9 cellular contexts compared by ENCODE assay signal in genomic region chr7:40232242-40232929, GRCh38.
DNase-seq lines count a peak whose midpoint lies in the region; ATAC-seq and TF ChIP-seq lines count a peak whose summit lies in the region.
"Had no signal": no experiment of that assay in that cellular context is flagged by ENCODE, and none has a peak within 500 bp of the region (broad histone marks: within the 10 kb centered on the region; RNA-seq: fewer than 3 reads in every experiment).

No MANE protein-coding gene starts in this region.

- TF ChIP-seq CTCF in C4-2B (conservative IDR thresholded peaks at IDR 0.05), result peak; percentile 81
- peak; percentile 51 to 70 (median 64) for TF ChIP-seq CTCF in gastroesophageal sphincter (IDR thresholded peaks at IDR 0.05)

- H3K9me3 Mint-ChIP-seq in activated T-helper 17 cell treated with anti-CD3 and anti-CD28 coated beads, Interleukin-2, amount 50 U/mL, for 72 hours, result no peaks in the 10 kb centered on the region
- no peaks in the 10 kb centered on the region for H3K9me3 Mint-ChIP-seq in stimulated activated naive B cell treated with anti-CD40 and anti-IgM and Interleukin-4, amounts not matched to agents 10 μg/mL and 1 μg/mL and 100 μg/mL, for 72 hours
- H3K9me3 Mint-ChIP-seq: naive B cell had no signal

- no peak overlapping the region for H3K4me3 Mint-ChIP-seq in activated T-helper 17 cell treated with anti-CD3 and anti-CD28 coated beads, Interleukin-2, amount 50 U/mL, for 72 hours
- H3K4me3 Mint-ChIP-seq in stimulated activated naive B cell treated with anti-CD40 and anti-IgM and Interleukin-4, amounts not matched to agents 10 μg/mL and 1 μg/mL and 100 μg/mL, for 72 hours, result no peak overlapping the region
- H3K4me3 Mint-ChIP-seq: naive B cell had no signal

- H3K27ac Mint-ChIP-seq in activated T-helper 17 cell treated with anti-CD3 and anti-CD28 coated beads, Interleukin-2, amount 50 U/mL, for 72 hours, result no peak overlapping the region
- no peak overlapping the region for H3K27ac Mint-ChIP-seq in stimulated activated naive B cell treated with anti-CD40 and anti-IgM and Interleukin-4, amounts not matched to agents 10 μg/mL and 1 μg/mL and 100 μg/mL, for 72 hours
- H3K27ac Mint-ChIP-seq: naive B cell had no signal

- 15 to 21% methylated on average over 7 of the region's 7 CpGs for WGBS in gastroesophageal sphincter (ENCODE audit: low coverage in 1 of 2), 2 donors

- peak overlapping the region; percentile 58 for H3K9ac ChIP-seq in skeletal muscle satellite cell (ENCODE audit: low read depth, low read length)

- H3K36me3 Mint-ChIP-seq in activated T-helper 17 cell treated with anti-CD3 and anti-CD28 coated beads, Interleukin-2, amount 50 U/mL, for 72 hours (ENCODE audit: low read depth), result no peaks in the 10 kb centered on the region
- H3K36me3 Mint-ChIP-seq in stimulated activated naive B cell treated with anti-CD40 and anti-IgM and Interleukin-4, amounts not matched to agents 10 μg/mL and 1 μg/mL and 100 μg/mL, for 72 hours, result no peaks in the 10 kb centered on the region
- H3K36me3 Mint-ChIP-seq: naive B cell had no signal

- no peaks in the 10 kb centered on the region for H3K4me1 Mint-ChIP-seq in activated T-helper 17 cell treated with anti-CD3 and anti-CD28 coated beads, Interleukin-2, amount 50 U/mL, for 72 hours
- no peaks in the 10 kb centered on the region for H3K4me1 Mint-ChIP-seq in stimulated activated naive B cell treated with anti-CD40 and anti-IgM and Interleukin-4, amounts not matched to agents 10 μg/mL and 1 μg/mL and 100 μg/mL, for 72 hours

- H3K36me3 ChIP-seq in gastroesophageal sphincter, result no peaks in the 10 kb centered on the region
- no peaks in the 10 kb centered on the region for H3K36me3 ChIP-seq in skeletal muscle satellite cell (ENCODE audit: insufficient read depth, low read length)

- no peaks in the 10 kb centered on the region for H3K27me3 Mint-ChIP-seq in activated T-helper 17 cell treated with anti-CD3 and anti-CD28 coated beads, Interleukin-2, amount 50 U/mL, for 72 hours
- no peaks in the 10 kb centered on the region for H3K27me3 Mint-ChIP-seq in stimulated activated naive B cell treated with anti-CD40 and anti-IgM and Interleukin-4, amounts not matched to agents 10 μg/mL and 1 μg/mL and 100 μg/mL, for 72 hours
- H3K27me3 Mint-ChIP-seq: naive B cell had no signal

- H3K27ac ChIP-seq in C4-2B (no peak overlapping the region), gastroesophageal sphincter (peak overlapping the region in 2 of 4 donors; percentile 26 to 57)

- H3K4me3 ChIP-seq in gastroesophageal sphincter (no peak overlapping the region), skeletal muscle satellite cell (ENCODE audit: low read length) (no peak overlapping the region)

- DNase-seq in LoVo (ENCODE audit: low spot score), result peak; percentile 77
- DNase-seq in SW480 (ENCODE audit: low spot score), result peak; percentile 82
- DNase-seq in stimulated activated naive B cell treated with anti-CD40 and anti-IgM and Interleukin-4, amounts not matched to agents 10 μg/mL and 1 μg/mL and 100 μg/mL, for 72 hours, result no peak
- DNase-seq: naive B cell had no signal

- no peaks in the 10 kb centered on the region for H3K9me3 ChIP-seq in gastroesophageal sphincter
- no peaks in the 10 kb centered on the region for H3K9me3 ChIP-seq in skeletal muscle satellite cell (replicated peaks; ENCODE audit: low read length)

- peaks cover 0 to 5% (median 0%) of the 10 kb centered on the region in 3 donors for H3K4me1 ChIP-seq in gastroesophageal sphincter
- peaks cover 5% of the 10 kb centered on the region for H3K4me1 ChIP-seq in skeletal muscle satellite cell (ENCODE audit: control insufficient read depth, insufficient read depth, low read length)

- TF ChIP-seq EP300 in gastroesophageal sphincter (IDR thresholded peaks at IDR 0.05), result no peak

- no peak overlapping the region for H3K4me2 ChIP-seq in skeletal muscle satellite cell (ENCODE audit: low read length)

- no peak for TF ChIP-seq POLR2A in gastroesophageal sphincter (IDR thresholded peaks at IDR 0.05)

- ATAC-seq in GM18502 (IDR thresholded peaks at IDR 0.05; ENCODE audit: poor library complexity, unreplicated experiment) (peak; percentile 54), gastroesophageal sphincter (no peak)
- ATAC-seq in activated T-helper 17 cell treated with anti-CD3 and anti-CD28 coated beads, Interleukin-2, amount 50 U/mL, for 72 hours (replicated peaks), result no peak
- ATAC-seq in stimulated activated naive B cell treated with anti-CD40 and anti-IgM and Interleukin-4, amounts not matched to agents 10 μg/mL and 1 μg/mL and 100 μg/mL, for 72 hours (replicated peaks), result no peak

- H3K27me3 ChIP-seq in gastroesophageal sphincter (no peaks in the 10 kb centered on the region), skeletal muscle satellite cell (ENCODE audit: control insufficient read depth, insufficient read depth, low read length) (no peaks in the 10 kb centered on the region)
